ENCODE assay signal across 18 cellular contexts in the genomic region with DNA sequence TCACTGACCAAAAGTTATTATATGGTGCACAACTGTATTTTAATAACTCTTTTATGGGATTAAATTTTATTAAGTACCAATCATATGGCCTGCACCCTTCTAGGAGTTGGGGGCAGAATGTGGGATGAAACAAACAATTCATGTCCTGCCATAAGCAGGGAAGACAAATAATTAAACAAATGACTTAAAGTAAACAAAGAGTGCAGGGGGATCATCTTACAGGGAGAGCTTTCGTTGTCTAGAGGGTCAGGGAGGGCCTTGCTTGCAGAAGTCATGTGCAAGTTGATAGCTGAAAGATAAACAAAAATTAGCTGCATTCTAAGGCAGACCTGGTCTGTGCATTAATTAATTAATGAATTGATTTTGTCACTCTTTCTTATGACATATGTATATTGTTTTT.
DNase-seq lines count a peak whose midpoint lies in the region; ATAC-seq lines count a peak whose summit lies in the region.
"Had no signal": no experiment of that assay in that cellular context is flagged by ENCODE, and none has a peak within 500 bp of the region (broad histone marks: within the 10 kb centered on the region; RNA-seq: fewer than 3 reads in every experiment).

No MANE protein-coding gene starts in this region.

- peak; percentile 62 for DNase-seq in DMS53 (lab: John Stamatoyannopoulos, UW)
- DNase-seq in NCI-H146 treated with DMSO at 0.1 percent for 48 hours (lab: John Stamatoyannopoulos, UW; ENCODE audit: unreplicated experiment) = peak; percentile 7
- peak; percentile 64 to 73 for DNase-seq in NCI-H526 (lab: John Stamatoyannopoulos, UW)
- peak; percentile 1 for DNase-seq in SHP77 treated with DMSO at 0.1 percent for 48 hours (lab: John Stamatoyannopoulos, UW)
- DNase-seq in LoVo (ENCODE audit: low spot score) = no peak
- DNase-seq in mesenteric fat pad (ENCODE audit: low spot score) = no peak
- DNase-seq: ACHN; C1 segment of cervical spinal cord; CD8-positive, alpha-beta memory T cell; GDM1; GM23248; NCI-H1436 treated with DMSO at 0.1 percent for 48 hours; NCI-H2107; NCI-H446; NK-92 treated with Interleukin-12 subunit alpha and Interleukin-12 subunit beta, amount 100 ng/mL, for 24 hours had no signal

- no peak for ATAC-seq in HG03342 (IDR thresholded peaks at IDR 0.05; ENCODE audit: unreplicated experiment)
- no peak for ATAC-seq in GM18873 (IDR thresholded peaks at IDR 0.05; ENCODE audit: low FRiP score, unreplicated experiment)
- ATAC-seq: Right ventricle myocardium inferior had no signal

Comparison
In these comparisons a context has a peak if more than half of its experiments do, and no peak if none do; other contexts are left out.
1. DNase-seq: peak in DMS53 (single experiment), NCI-H146 treated with DMSO at 0.1 percent for 48 hours (single experiment), NCI-H526 (2 of 2) and SHP77 treated with DMSO at 0.1 percent for 48 hours (single experiment); none in LoVo (single experiment) and mesenteric fat pad (single experiment).